1 cellular context compared by ENCODE assay signal in genomic region chr9:136096505-136097001, GRCh38.
TF ChIP-seq lines count a peak whose summit lies in the region.

No MANE protein-coding gene starts in this region.

TF ChIP-seq in A549, 52 proteins besides CTCF, POLR2A, EP300 and RAD21 (continued from another document):
- TF ChIP-seq HES2 (IDR thresholded peaks at IDR 0.05) (no peak), PHF8 (IDR thresholded peaks at IDR 0.05; ENCODE audit: borderline replicate concordance, low read depth) (no peak), HOXB13 (CRISPR knock-in tag; IDR thresholded peaks at IDR 0.05; ENCODE audit: low read depth) (no peak), GATA3 (IDR thresholded peaks at IDR 0.05; ENCODE audit: borderline replicate concordance) (no peak), HDAC2 (IDR thresholded peaks at IDR 0.05) (no peak), RARB (CRISPR knock-in tag; IDR thresholded peaks at IDR 0.05) (no peak), SREBF2 (IDR thresholded peaks at IDR 0.05) (no peak), FOSB (CRISPR knock-in tag; IDR thresholded peaks at IDR 0.05) (no peak), HOXA7 (CRISPR knock-in tag; IDR thresholded peaks at IDR 0.05) (no peak), TP53 (CRISPR knock-in tag; IDR thresholded peaks at IDR 0.05) (no peak), ZSCAN20 (CRISPR knock-in tag; IDR thresholded peaks at IDR 0.05) (no peak), MAZ (IDR thresholded peaks at IDR 0.05; ENCODE audit: borderline replicate concordance, low read depth, low read length) (no peak), HEYL (CRISPR knock-in tag; IDR thresholded peaks at IDR 0.05) (no peak)
TF ChIP-seq in A549: peak in this region for 0.
